In the genomic region with DNA sequence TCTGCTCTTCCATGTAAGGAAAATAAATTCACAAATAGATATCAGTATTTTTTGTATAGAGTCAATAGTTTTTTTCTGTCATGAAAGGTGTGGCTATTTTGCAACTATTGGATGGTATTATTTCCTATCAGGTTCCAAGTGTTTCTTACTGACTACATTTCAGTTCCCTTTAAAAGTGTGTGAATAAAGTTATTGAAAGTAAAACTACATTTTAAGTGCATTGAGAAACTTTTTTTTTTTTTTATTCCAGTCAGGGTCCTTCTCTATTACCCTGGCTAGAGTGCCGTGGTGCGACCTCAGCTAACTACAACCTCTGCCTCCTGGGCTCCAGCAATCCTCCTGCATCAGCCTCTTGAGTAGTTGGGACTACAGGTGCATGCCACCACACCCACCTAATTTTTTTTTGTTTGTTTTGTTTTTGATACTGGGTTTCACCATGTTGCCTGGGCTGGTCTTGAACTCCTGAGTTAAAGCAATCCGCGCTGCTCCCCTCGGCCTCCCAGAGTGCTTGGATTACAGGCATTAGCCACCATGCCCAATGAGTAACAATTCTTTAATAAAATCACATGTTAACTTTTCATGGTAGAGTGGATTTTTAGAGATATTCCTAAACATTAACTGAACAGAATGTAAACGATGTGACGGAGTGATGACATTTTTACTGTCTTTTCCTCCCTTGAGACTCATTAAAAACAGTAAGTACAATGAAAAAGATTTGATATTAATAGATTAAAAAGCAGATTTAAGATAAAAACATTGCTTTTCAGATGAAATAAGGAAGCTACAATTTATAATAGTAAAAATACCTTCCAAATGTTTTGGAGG, we compare ENCODE assay signal across 26 cellular contexts.
"Had no signal": no experiment of that assay in that cellular context is flagged by ENCODE, and none has a peak within 500 bp of the region (broad histone marks: within the 10 kb centered on the region; RNA-seq: fewer than 3 reads in every experiment).

No MANE protein-coding gene starts in this region.

- H3K4me3 Mint-ChIP-seq: activated CD4-positive, alpha-beta T cell treated with anti-CD3 and anti-CD28 coated beads for 36 hours; activated naive CD4-positive, alpha-beta T cell treated with anti-CD3 and anti-CD28 coated beads for 36 hours; activated T-cell treated with anti-CD3 and anti-CD28 coated beads, Interleukin-2, amount 50 U/mL, for 72 hours; brain; dendritic cell treated with granulocyte-macrophage colony-stimulating factor and Interleukin-4, amounts not matched to agents 40 ng/mL and 50 ng/mL, for 4 days; stimulated activated naive B cell treated with anti-CD40 and anti-IgM and Interleukin-4, amounts not matched to agents 10 μg/mL and 1 μg/mL and 100 μg/mL, for 72 hours; WTC11 had no signal

- H2AFZ ChIP-seq: hepatocyte had no signal

- FAIRE-seq: frontal cortex, urothelium cell line had no signal

- H3K9me3 Mint-ChIP-seq: activated naive CD4-positive, alpha-beta T cell treated with anti-CD3 and anti-CD28 coated beads for 36 hours; activated T-cell treated with anti-CD3 and anti-CD28 coated beads, Interleukin-2, amount 50 U/mL, for 72 hours; brain; dendritic cell treated with granulocyte-macrophage colony-stimulating factor and Interleukin-4, amounts not matched to agents 40 ng/mL and 50 ng/mL, for 4 days; stimulated activated naive B cell treated with anti-CD40 and anti-IgM and Interleukin-4, amounts not matched to agents 10 μg/mL and 1 μg/mL and 100 μg/mL, for 72 hours; WTC11 had no signal

- H3K36me3 ChIP-seq: left ventricle myocardium inferior had no signal

- ATAC-seq: activated CD4-positive, alpha-beta T cell treated with anti-CD3 and anti-CD28 coated beads for 36 hours; activated T-cell treated with anti-CD3 and anti-CD28 coated beads, Interleukin-2, amount 50 U/mL, for 72 hours; esophagus mucosa; stimulated activated naive B cell treated with anti-CD40 and anti-IgM and Interleukin-4, amounts not matched to agents 10 μg/mL and 1 μg/mL and 100 μg/mL, for 72 hours; WTC11 had no signal

- H3K4me2 ChIP-seq: hepatocyte, smooth muscle cell had no signal

- DNase-seq: activated CD4-positive, alpha-beta T cell treated with anti-CD3 and anti-CD28 coated beads for 36 hours; activated CD4-positive, alpha-beta T cell treated with anti-CD3 and anti-CD28 coated beads, Interleukin-2, amount 50 U/mL, for 48 hours; activated effector memory CD4-positive, alpha-beta T cell treated with Interleukin-2 at 50 U/mL for 16 hours; activated naive CD4-positive, alpha-beta T cell treated with anti-CD3 and anti-CD28 coated beads for 36 hours; activated T-cell treated with anti-CD3 and anti-CD28 coated beads, Interleukin-2, amount 50 U/mL, for 72 hours; aorta; effector CD4-positive, alpha-beta T cell; glutamatergic neuron; kidney glomerular epithelial cell; left ventricle myocardium inferior; midbrain; retina; sigmoid colon; stimulated activated CD4-positive, alpha-beta T cell treated with anti-CD3 and anti-CD28 coated beads, Interleukin-15, amount 100 ng/mL, for 24 hours; stimulated activated naive B cell treated with anti-CD40 and anti-IgM and Interleukin-4, amounts not matched to agents 10 μg/mL and 1 μg/mL and 100 μg/mL, for 72 hours; T1000; transverse colon had no signal

- H3K27me3 ChIP-seq: hepatocyte, sigmoid colon, transverse colon had no signal

- H3K79me2 ChIP-seq: hepatocyte had no signal

- H3K27me3 Mint-ChIP-seq: activated CD4-positive, alpha-beta T cell treated with anti-CD3 and anti-CD28 coated beads for 36 hours; brain; progenitor cell of endocrine pancreas; stimulated activated naive B cell treated with anti-CD40 and anti-IgM and Interleukin-4, amounts not matched to agents 10 μg/mL and 1 μg/mL and 100 μg/mL, for 72 hours had no signal

- H3K9me3 ChIP-seq: left ventricle myocardium inferior, sigmoid colon, transverse colon had no signal

- H3K4me3 ChIP-seq: hepatocyte, left ventricle myocardium inferior, sigmoid colon, smooth muscle cell, transverse colon had no signal

- H3K27ac Mint-ChIP-seq: activated CD4-positive, alpha-beta T cell treated with anti-CD3 and anti-CD28 coated beads for 36 hours; activated naive CD4-positive, alpha-beta T cell treated with anti-CD3 and anti-CD28 coated beads for 36 hours; activated T-cell treated with anti-CD3 and anti-CD28 coated beads, Interleukin-2, amount 50 U/mL, for 72 hours; brain; dendritic cell treated with granulocyte-macrophage colony-stimulating factor and Interleukin-4, amounts not matched to agents 40 ng/mL and 50 ng/mL, for 4 days had no signal

- H3K27ac ChIP-seq: hepatocyte, left ventricle myocardium inferior, sigmoid colon, transverse colon had no signal

- H3K36me3 Mint-ChIP-seq: brain, WTC11 had no signal
